ENCODE assay signal across 12 cellular contexts in the genomic region with DNA sequence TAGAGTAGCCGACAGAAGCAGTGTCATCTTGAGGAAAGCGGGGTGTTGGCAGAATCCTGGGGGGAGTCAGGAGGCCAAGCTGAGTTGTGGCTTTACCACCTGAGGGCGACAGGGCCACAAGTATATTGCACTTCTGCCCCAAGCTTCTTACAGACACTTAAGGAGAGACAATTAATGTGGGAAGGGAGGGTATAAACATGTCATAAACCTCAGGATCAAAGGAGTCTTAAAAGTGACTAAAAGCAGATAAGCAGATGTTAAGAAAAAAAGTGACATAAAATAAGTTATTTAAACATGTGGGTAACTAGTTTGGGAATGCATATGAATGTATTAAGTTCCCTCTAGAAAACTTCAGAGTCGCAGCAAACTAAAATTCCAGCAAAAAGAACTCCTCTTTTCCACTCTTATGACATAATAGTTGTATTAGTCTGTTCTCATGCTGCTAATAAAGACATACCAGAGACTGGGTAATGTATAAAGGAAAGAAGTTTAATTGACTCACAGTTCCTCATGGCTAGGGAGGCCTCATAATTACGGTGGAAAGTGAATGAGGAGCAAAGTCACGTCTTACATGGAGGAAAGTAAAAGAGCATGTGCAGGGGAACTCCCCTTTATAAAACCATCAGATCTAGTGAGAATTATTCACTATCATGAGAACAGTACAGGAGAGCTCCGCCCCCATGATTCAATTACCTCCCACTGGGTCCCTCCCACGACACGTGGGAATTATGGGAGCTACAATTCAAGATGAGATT.
DNase-seq lines count a peak whose midpoint lies in the region; ATAC-seq and TF ChIP-seq lines count a peak whose summit lies in the region.
"Had no signal": no experiment of that assay in that cellular context is flagged by ENCODE, and none has a peak within 500 bp of the region (broad histone marks: within the 10 kb centered on the region; RNA-seq: fewer than 3 reads in every experiment).

No MANE protein-coding gene starts in this region.

- H3K27ac Mint-ChIP-seq in activated naive CD4-positive, alpha-beta T cell treated with anti-CD3 and anti-CD28 coated beads, Interleukin-2, amount 50 U/mL, for 72 hours, result peak overlapping the region; percentile 38 to 87
- H3K27ac Mint-ChIP-seq in activated naive CD8-positive, alpha-beta T cell, result peak overlapping the region; percentile 79

- no peak overlapping the region for H3K4me3 ChIP-seq in tibial artery
- H3K4me3 ChIP-seq in ovary, result no peak overlapping the region
- H3K4me3 ChIP-seq: testis had no signal

- no peak for TF ChIP-seq CTCF in tibial artery (IDR thresholded peaks at IDR 0.05)
- no peak for TF ChIP-seq CTCF in ovary (IDR thresholded peaks at IDR 0.05)

- TF ChIP-seq POLR2A in ovary (IDR thresholded peaks at IDR 0.05), result no peak

- peak in 1 of 2 donors; percentile 24 for ATAC-seq in activated naive CD4-positive, alpha-beta T cell treated with anti-CD3 and anti-CD28 coated beads, Interleukin-2, amount 50 U/mL, for 72 hours
- peak; percentile 43 for ATAC-seq in left colon

- H3K36me3 ChIP-seq in tibial artery, result peaks cover 95 to 100% (median 95%) of the 10 kb centered on the region in 3 donors
- H3K36me3 ChIP-seq in ovary, result no peaks in the 10 kb centered on the region

- H3K27ac ChIP-seq in tibial artery (peak overlapping the region; percentile 31 to 50), ovary (no peak overlapping the region)

- 88 to 90% (median 89%) methylated on average over 9 of the region's 9 CpGs for WGBS in ovary, 3 donors

- H3K27me3 ChIP-seq in tibial artery, result no peaks in the 10 kb centered on the region
- H3K27me3 ChIP-seq in ovary, result no peaks in the 10 kb centered on the region
- H3K27me3 ChIP-seq: testis had no signal

- H3K4me1 Mint-ChIP-seq in activated naive CD8-positive, alpha-beta T cell (ENCODE audit: low read depth), result no peaks in the 10 kb centered on the region

- peaks cover 0 to 8% (median 3%) of the 10 kb centered on the region in 4 donors for H3K4me1 ChIP-seq in tibial artery
- no peaks in the 10 kb centered on the region for H3K4me1 ChIP-seq in ovary (ENCODE audit: insufficient read depth)
- H3K4me1 ChIP-seq: testis had no signal

- intact Hi-C loops in left colon (cut with DNase I, micrococcal nuclease), result no loop called here
- intact Hi-C loops in tibial artery (cut with DNase I; ENCODE audit: low total_unique reads), result no loop called here
- intact Hi-C loops in ovary (cut with DNase I), result loop anchor here in 1 of 4 donors (10.0 kb wide), 1 partner anchor 129 kb away; no protein-coding TSS in a partner anchor

- no peak overlapping the region for H3K4me3 Mint-ChIP-seq in activated naive CD8-positive, alpha-beta T cell

- peaks cover 17 to 46% of the 10 kb centered on the region in 2 donors for H3K36me3 Mint-ChIP-seq in activated naive CD4-positive, alpha-beta T cell treated with anti-CD3 and anti-CD28 coated beads, Interleukin-2, amount 50 U/mL, for 72 hours
- H3K36me3 Mint-ChIP-seq in activated naive CD8-positive, alpha-beta T cell, result peaks cover 6% of the 10 kb centered on the region

- H3K9me3 ChIP-seq in tibial artery (no peaks in the 10 kb centered on the region), ovary (no peaks in the 10 kb centered on the region)
- H3K9me3 ChIP-seq: testis had no signal

- TF ChIP-seq EP300 in ovary (IDR thresholded peaks at IDR 0.05), result no peak

- H3K27me3 Mint-ChIP-seq in activated naive CD8-positive, alpha-beta T cell, result no peaks in the 10 kb centered on the region

- H3K9me3 Mint-ChIP-seq in activated naive CD4-positive, alpha-beta T cell treated with anti-CD3 and anti-CD28 coated beads, Interleukin-2, amount 50 U/mL, for 72 hours, result peaks cover 0 to 8% of the 10 kb centered on the region in 2 donors
- H3K9me3 Mint-ChIP-seq in activated naive CD8-positive, alpha-beta T cell (ENCODE audit: low read depth), result no peaks in the 10 kb centered on the region

- no peak for DNase-seq in activated naive CD4-positive, alpha-beta T cell treated with anti-CD3 and anti-CD28 coated beads, Interleukin-2, amount 50 U/mL, for 72 hours (ENCODE audit: low spot score in 2 of 2)
- DNase-seq in activated naive CD4-positive, alpha-beta T cell (lab: John Stamatoyannopoulos, UW), result no peak
- DNase-seq in left colon (no peak), tibial artery (no peak), ovary (no peak), SHP77 (lab: John Stamatoyannopoulos, UW) (no peak), NCI-H187 (lab: John Stamatoyannopoulos, UW) (no peak)
- DNase-seq: kidney glomerular epithelial cell, NCI-H446, nucleus accumbens, testis had no signal

Comparison
In these comparisons a context has a peak if more than half of its experiments do, and no peak if none do; other contexts are left out.
1. H3K27ac ChIP-seq: peak in tibial artery (2 of 2); none in ovary (0 of 2).